Comparison of ENCODE assay signal across 8 cellular contexts in genomic region chr3:122533931-122534334, GRCh38. TPM values are rescaled to one million over a fixed set of nuclear protein-coding genes. Genes with fewer than 3 reads are reported as not detected.
DNase-seq lines count a peak whose midpoint lies in the region; ATAC-seq and TF ChIP-seq lines count a peak whose summit lies in the region.

No MANE protein-coding gene starts in this region.

- peaks cover 0 to 99% of the 10 kb centered on the region in 2 donors for H3K36me3 ChIP-seq in left lung
- H3K36me3 ChIP-seq in ascending aorta = peaks cover 52 to 63% of the 10 kb centered on the region in 2 donors

- peak; percentile 76 for DNase-seq in GM10266 (ENCODE audit: extremely low spot score)
- peak; percentile 60 for DNase-seq in HS-5 (ENCODE audit: low read depth)
- peak; percentile 15 for DNase-seq in activated CD8-positive, alpha-beta memory T cell treated with anti-CD3 and anti-CD28 coated beads, Interleukin-2, amount 50 U/mL, for 4 hours
- no peak for DNase-seq in left lung
- no peak for DNase-seq in ascending aorta (ENCODE audit: low spot score in 2 of 2)
- no peak for DNase-seq in NCI-H1694 treated with DMSO at 0.1 percent for 48 hours (lab: John Stamatoyannopoulos, UW)
- no peak for DNase-seq in NCI-H1048 (lab: John Stamatoyannopoulos, UW)

- no peak for TF ChIP-seq CTCF in GM10266 (IDR thresholded peaks at IDR 0.05; ENCODE audit: control insufficient read depth, insufficient read depth, low read depth, missing control alignments)
- TF ChIP-seq CTCF in left lung (IDR thresholded peaks at IDR 0.05) = no peak
- TF ChIP-seq CTCF in ascending aorta (IDR thresholded peaks at IDR 0.05) = no peak

- H3K9me3 ChIP-seq in left lung = no peaks in the 10 kb centered on the region
- no peaks in the 10 kb centered on the region for H3K9me3 ChIP-seq in ascending aorta

- H3K27me3 ChIP-seq in left lung (no peaks in the 10 kb centered on the region), ascending aorta (no peaks in the 10 kb centered on the region)

- H3K4me3 ChIP-seq in left lung (no peak overlapping the region), ascending aorta (no peak overlapping the region)

- H3K27ac ChIP-seq in left lung (no peak overlapping the region), ascending aorta (no peak overlapping the region)

- intact Hi-C loops in left lung (cut with DNase I) = no loop called here
- intact Hi-C loops in ascending aorta (cut with DNase I) = no loop called here

- H3K4me1 ChIP-seq in left lung (peaks cover 0 to 7% of the 10 kb centered on the region in 2 donors), ascending aorta (no peaks in the 10 kb centered on the region)

- ATAC-seq in GM21576 (IDR thresholded peaks at IDR 0.05; ENCODE audit: unreplicated experiment) (peak; percentile 99), left lung (peak; percentile 74)

RNA-seq across cellular contexts. Expression of gene KPNA1, which starts 19.2 kb away (rescaled TPM):
- total RNA-seq in left lung (10 to 100 TPM; 54.2 to 71.4 TPM), ascending aorta (21.1 TPM)

RNA-seq across cellular contexts. Expression of gene PARP9, which starts 30.2 kb away (rescaled TPM):
- total RNA-seq in left lung = 10 to 100 TPM; 57.0 to 75.4 TPM
- 8.1 TPM for total RNA-seq in ascending aorta

RNA-seq across cellular contexts. Expression of gene DTX3L, which starts 30.2 kb away (rescaled TPM):
- 10 to 100 TPM; 63.0 to 75.3 TPM for total RNA-seq in left lung
- total RNA-seq in ascending aorta = 22.4 TPM

RNA-seq across cellular contexts. Expression of gene PARP15, which starts 43.5 kb away (rescaled TPM):
- total RNA-seq in left lung (1 to 10 TPM; 3.1 to 5.8 TPM), ascending aorta (not detected)

Comparison
In these comparisons a context has a peak if more than half of its experiments do, and no peak if none do; other contexts are left out.
1. DNase-seq: peak in GM10266 (single experiment), HS-5 (single experiment) and activated CD8-positive, alpha-beta memory T cell treated with anti-CD3 and anti-CD28 coated beads, Interleukin-2, amount 50 U/mL, for 4 hours (single experiment); none in left lung (0 of 2), ascending aorta (0 of 2), NCI-H1694 treated with DMSO at 0.1 percent for 48 hours (single experiment) and NCI-H1048 (single experiment).